In the genomic region with DNA sequence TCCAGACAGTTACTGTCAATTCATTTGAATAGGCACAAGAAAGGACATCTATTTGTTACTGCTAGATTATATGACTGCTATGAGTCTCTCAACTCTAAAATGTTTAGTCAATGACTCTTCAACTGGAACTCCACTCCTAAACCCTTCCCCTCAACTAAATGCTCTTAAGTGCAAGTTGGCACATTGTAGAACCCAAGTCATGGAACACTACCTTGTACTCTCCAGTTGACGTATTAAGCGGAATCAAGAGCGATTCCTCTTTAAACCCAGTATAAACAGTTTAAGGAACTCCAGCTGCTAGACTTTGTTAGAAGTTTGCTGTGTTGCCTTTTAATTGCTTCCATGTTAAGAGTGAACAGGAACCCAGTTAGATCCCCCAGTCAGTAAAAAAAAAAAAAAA, we compare ENCODE assay signal across 11 cellular contexts. TPM values are rescaled to one million over a fixed set of nuclear protein-coding genes. Genes with fewer than 3 reads are reported as not detected.
DNase-seq lines count a peak whose midpoint lies in the region; ATAC-seq and TF ChIP-seq lines count a peak whose summit lies in the region.
"Had no signal": no experiment of that assay in that cellular context is flagged by ENCODE, and none has a peak within 500 bp of the region (broad histone marks: within the 10 kb centered on the region; RNA-seq: fewer than 3 reads in every experiment).

No MANE protein-coding gene starts in this region.

- peaks cover 22 to 72% (median 53%) of the 10 kb centered on the region in 4 donors for H3K36me3 ChIP-seq in esophagus muscularis mucosa

- no peak for TF ChIP-seq POLR2A in esophagus muscularis mucosa (IDR thresholded peaks at IDR 0.05; ENCODE audit: low read depth)

- intact Hi-C loops in esophagus muscularis mucosa (cut with DNase I): loop anchor here (2.0 to 5.0 kb wide), 3 partner anchors 41 to 169 kb away; a partner anchor contains a TSS

- no peak overlapping the region for H3K4me3 Mint-ChIP-seq in osteocyte (ENCODE audit: unreplicated experiment)

- peaks cover 39 to 56% (median 51%) of the 10 kb centered on the region in 4 donors for H3K4me1 ChIP-seq in esophagus muscularis mucosa

- peaks cover 22% of the 10 kb centered on the region for H3K36me3 Mint-ChIP-seq in osteocyte (ENCODE audit: unreplicated experiment)

- peak overlapping the region; percentile 32 to 77 (median 50) for H3K27ac ChIP-seq in esophagus muscularis mucosa (replicated peaks in 1 of 4)
- H3K27ac ChIP-seq: WERI-Rb-1 had no signal

- TF ChIP-seq CTCF in AG09319 (IDR thresholded peaks at IDR 0.05; ENCODE audit: low read depth, low read length) (no peak), esophagus muscularis mucosa (IDR thresholded peaks at IDR 0.05) (no peak), osteocyte (IDR thresholded peaks at IDR 0.05) (no peak)

- no peaks in the 10 kb centered on the region for H3K9me3 ChIP-seq in esophagus muscularis mucosa

- no peak for TF ChIP-seq EP300 in esophagus muscularis mucosa (IDR thresholded peaks at IDR 0.05)

- H3K4me3 ChIP-seq in esophagus muscularis mucosa: no peak overlapping the region

- H3K27me3 Mint-ChIP-seq in osteocyte (ENCODE audit: unreplicated experiment): no peaks in the 10 kb centered on the region

- no peaks in the 10 kb centered on the region for H3K9me3 Mint-ChIP-seq in osteocyte (ENCODE audit: unreplicated experiment)

- 62% methylated on average over 3 of the region's 3 CpGs for WGBS in esophagus muscularis mucosa

- H3K4me1 Mint-ChIP-seq in osteocyte (ENCODE audit: unreplicated experiment): peaks cover 6% of the 10 kb centered on the region

- DNase-seq in AG09319 (ENCODE audit: extremely low read depth, low read depth) (peak; percentile 54), NCI-H187 treated with DMSO at 0.1 percent for 48 hours (lab: John Stamatoyannopoulos, UW) (peak; percentile 8), esophagus muscularis mucosa (ENCODE audit: extremely low spot score) (no peak), osteocyte (ENCODE audit: extremely low spot score, unreplicated experiment) (no peak), NCI-H446 treated with DMSO at 0.1 percent for 48 hours (lab: John Stamatoyannopoulos, UW) (no peak), foreskin melanocyte (no peak), middle frontal gyrus (ENCODE audit: extremely low spot score, low spot score) (no peak)

- no peaks in the 10 kb centered on the region for H3K27me3 ChIP-seq in esophagus muscularis mucosa

- no peak for ATAC-seq in HG02973 (IDR thresholded peaks at IDR 0.05; ENCODE audit: unreplicated experiment)

- peak overlapping the region; percentile 45 for H3K27ac Mint-ChIP-seq in osteocyte (ENCODE audit: unreplicated experiment)

RNA-seq across cellular contexts. Expression of a gene that starts 44.6 kb away (rescaled TPM):
- not detected for total RNA-seq in esophagus muscularis mucosa
- not detected in 2 replicates for total RNA-seq in osteocyte
- total RNA-seq: kidney epithelial cell, SK-MEL-5 had no signal

Comparison
In these comparisons a context has a peak if more than half of its experiments do, and no peak if none do; other contexts are left out.
1. DNase-seq: peak in AG09319 (single experiment) and NCI-H187 treated with DMSO at 0.1 percent for 48 hours (single experiment); none in esophagus muscularis mucosa (single experiment), osteocyte (single experiment), NCI-H446 treated with DMSO at 0.1 percent for 48 hours (single experiment), foreskin melanocyte (single experiment) and middle frontal gyrus (single experiment).